In genomic region chr22:23180893-23181762, GRCh38 we compare ENCODE assay signal across 9 cellular contexts. TPM values are rescaled to one million over a fixed set of nuclear protein-coding genes. Genes with fewer than 3 reads are reported as not detected.
A peak's percentile ranks its signal among the peaks of the same experiment; 100 is the strongest.
DNase-seq lines count a peak whose midpoint lies in the region; ATAC-seq and TF ChIP-seq lines count a peak whose summit lies in the region.
"Had no signal": no experiment of that assay in that cellular context is flagged by ENCODE, and none has a peak within 500 bp of the region (broad histone marks: within the 10 kb centered on the region; RNA-seq: fewer than 3 reads in every experiment).

No MANE protein-coding gene starts in this region.

- no peak for ATAC-seq in left lobe of liver

- peak overlapping the region; percentile 96 for H3K4me3 Mint-ChIP-seq in activated naive CD4-positive, alpha-beta T cell treated with anti-CD3 and anti-CD28 coated beads, Interleukin-2, amount 50 U/mL, for 24 hours

- peaks cover 64% of the 10 kb centered on the region for H3K4me1 Mint-ChIP-seq in activated naive CD4-positive, alpha-beta T cell treated with anti-CD3 and anti-CD28 coated beads, Interleukin-2, amount 50 U/mL, for 24 hours

- H3K27ac Mint-ChIP-seq in activated naive CD4-positive, alpha-beta T cell treated with anti-CD3 and anti-CD28 coated beads, Interleukin-2, amount 50 U/mL, for 24 hours = peak overlapping the region; percentile 97

- H3K4me1 ChIP-seq in HUES48 (ENCODE audit: control insufficient read depth, insufficient read depth, low read length) = peaks cover 50% of the 10 kb centered on the region

- H3K9ac ChIP-seq in HUES48 (ENCODE audit: low read depth, low read length) = peak overlapping the region; percentile 73; the same call in 1 of the 2 replicates

- DNase-seq in BJ (ENCODE audit: low read depth) = no peak
- DNase-seq in stimulated activated CD8-positive, alpha-beta memory T cell treated with anti-CD3 and anti-CD28 coated beads, Interleukin-4, amount 100 ng/mL, for 48 hours = peak; percentile 52
- DNase-seq in mucosa of gallbladder (ENCODE audit: low spot score) = no peak
- DNase-seq in left lobe of liver (ENCODE audit: low spot score) = no peak
- no peak for DNase-seq in NCI-H526 treated with DMSO at 0.1 percent for 48 hours (lab: John Stamatoyannopoulos, UW)

- CTCF ChIA-PET in BJ (lab: Yijun Ruan, JAX) = interaction anchor here (1.3 to 22.2 kb wide), 3 partner anchors 19 to 101 kb away, joined by 3 to 670 read pairs (median 4); no protein-coding TSS in a partner anchor

- peaks cover 10% of the 10 kb centered on the region for H3K9me3 ChIP-seq in HUES48 (ENCODE audit: control insufficient read depth, insufficient read depth, low read length)
- H3K9me3 ChIP-seq in iPS-18c (ENCODE audit: control insufficient read depth, insufficient read depth, low read length) = no peaks in the 10 kb centered on the region

- POLR2A ChIA-PET in BJ (lab: Charles Lee) = no interaction called here

- peaks cover 6% of the 10 kb centered on the region for H3K36me3 Mint-ChIP-seq in activated naive CD4-positive, alpha-beta T cell treated with anti-CD3 and anti-CD28 coated beads, Interleukin-2, amount 50 U/mL, for 24 hours

- no peak for TF ChIP-seq CTCF in BJ (IDR thresholded peaks at IDR 0.05; ENCODE audit: insufficient read depth, low read depth, low read length)

- H3K4me3 ChIP-seq in BJ (ENCODE audit: low read depth, low read length) (peak overlapping the region; percentile 61), HUES48 (ENCODE audit: low read depth, low read length) (peak overlapping the region; percentile 80), iPS-18c (ENCODE audit: insufficient read depth, low read depth, low read length) (peak overlapping the region; percentile 69)

- H3K36me3 ChIP-seq in BJ (ENCODE audit: control insufficient read depth, insufficient read depth, low read length) (peaks cover 3% of the 10 kb centered on the region; the same call in 1 of the 2 replicates), HUES48 (ENCODE audit: control insufficient read depth, insufficient read depth, low read length) (no peaks in the 10 kb centered on the region)

- peak overlapping the region; percentile 63 for H3K27ac ChIP-seq in HUES48 (ENCODE audit: low read depth, low read length)

- H3K27me3 Mint-ChIP-seq in activated naive CD4-positive, alpha-beta T cell treated with anti-CD3 and anti-CD28 coated beads, Interleukin-2, amount 50 U/mL, for 24 hours = no peaks in the 10 kb centered on the region

- no peaks in the 10 kb centered on the region for H3K9me3 Mint-ChIP-seq in activated naive CD4-positive, alpha-beta T cell treated with anti-CD3 and anti-CD28 coated beads, Interleukin-2, amount 50 U/mL, for 24 hours

- H3K27me3 ChIP-seq in BJ (ENCODE audit: control insufficient read depth, insufficient read depth, low read length) (no peaks in the 10 kb centered on the region), HUES48 (ENCODE audit: control insufficient read depth, insufficient read depth, low read length) (0 out of 2 replicates have a peak, but pooled peaks cover 4% of the 10 kb centered on the region)

RNA-seq across cellular contexts. Expression of gene BCR, which starts 0.8 kb away (rescaled TPM):
- 15.6 and 24.0 TPM in 2 replicates for polyA plus RNA-seq in BJ (2011; rRNA removed)
- 72.5 and 78.5 TPM in 2 replicates for polyA minus RNA-seq in BJ (2011; rRNA and poly(A)+ RNA removed)
- 58.6 TPM for total RNA-seq in mucosa of gallbladder
- total RNA-seq in left lobe of liver = 29.7 TPM

RNA-seq across cellular contexts. Expression of gene RAB36, which starts 35.9 kb away (rescaled TPM):
- polyA plus RNA-seq in BJ (2011; rRNA removed) = 5.7 and 10.1 TPM in 2 replicates
- 5.8 and 8.3 TPM in 2 replicates for polyA minus RNA-seq in BJ (2011; rRNA and poly(A)+ RNA removed)
- 22.3 TPM for total RNA-seq in mucosa of gallbladder
- 0.38 TPM for total RNA-seq in left lobe of liver

RNA-seq across cellular contexts. Expression of gene RSPH14, which starts 39.3 kb away (rescaled TPM):
- 0.23 and 0.32 TPM in 2 replicates for polyA plus RNA-seq in BJ (2011; rRNA removed)
- polyA minus RNA-seq in BJ (2011; rRNA and poly(A)+ RNA removed) = not detected in 2 replicates
- 2.9 TPM for total RNA-seq in mucosa of gallbladder
- total RNA-seq in left lobe of liver = 0.18 TPM
- total RNA-seq: myocyte had no signal

Comparison
In these comparisons a context has a peak if more than half of its experiments do, and no peak if none do; other contexts are left out.
1. RNA of gene RAB36, which starts 35.9 kb away (total RNA-seq): 22.3 TPM in mucosa of gallbladder (single experiment); 0.38 TPM in left lobe of liver (single experiment); every median in the first group is over 10 times any median in the second.
2. Peak in every context shown above with its lines, with median percentiles within 50 percentile points of each other: H3K4me3 ChIP-seq.